28 cellular contexts compared by ENCODE assay signal in the genomic region with DNA sequence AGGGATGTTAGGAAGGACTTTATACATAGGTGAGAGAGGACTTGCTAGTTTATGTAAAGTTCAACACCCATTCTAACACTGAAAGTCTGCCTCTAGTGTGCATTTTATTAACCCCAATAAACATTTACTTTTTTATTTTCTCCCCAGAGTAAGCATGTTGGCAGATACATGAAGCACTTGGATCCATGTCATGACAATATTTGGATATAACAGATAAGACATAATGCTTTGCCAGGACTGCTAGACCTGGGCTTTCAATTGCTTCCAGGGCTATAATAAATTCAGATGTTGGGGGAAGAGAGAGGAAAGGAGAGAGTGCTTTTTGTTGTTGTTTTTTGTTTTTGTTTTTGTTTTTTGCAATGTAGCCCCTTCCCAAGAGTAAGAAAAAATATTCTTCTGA.
"Had no signal": no experiment of that assay in that cellular context is flagged by ENCODE, and none has a peak within 500 bp of the region (broad histone marks: within the 10 kb centered on the region; RNA-seq: fewer than 3 reads in every experiment).

No MANE protein-coding gene starts in this region.

- H3K9me3 ChIP-seq: colonic mucosa, gastrocnemius medialis had no signal

- H3K36me3 ChIP-seq: colonic mucosa, esophagus squamous epithelium, gastrocnemius medialis, heart left ventricle, left lung, lower lobe of right lung had no signal

- H3K27ac ChIP-seq: colonic mucosa, epithelial cell of prostate, esophagus squamous epithelium, gastrocnemius medialis, heart left ventricle, hepatocyte, left lung, lower lobe of right lung had no signal

- ATAC-seq: effector memory CD8-positive, alpha-beta T cell; esophagus mucosa; gastrocnemius medialis; heart left ventricle; left colon; left lung; left ventricle myocardium superior; lower lobe of right lung; mucosa of descending colon; naive thymus-derived CD8-positive, alpha-beta T cell had no signal

- H3K4me2 ChIP-seq: hepatocyte had no signal

- H3K79me2 ChIP-seq: hepatocyte had no signal

- H3K4me3 ChIP-seq: colonic mucosa, esophagus squamous epithelium, gastrocnemius medialis, heart left ventricle, hepatocyte, left lung, lower lobe of right lung, mucosa of descending colon had no signal

- H2AFZ ChIP-seq: hepatocyte had no signal

- DNase-seq: colonic mucosa; cortex of kidney; effector CD8-positive, alpha-beta T cell; effector memory CD8-positive, alpha-beta T cell; endodermal cell; erythroblast; esophagus squamous epithelium; foreskin fibroblast; foreskin melanocyte; gastrocnemius medialis; heart left ventricle; hypothalamus; immature natural killer cell; islet precursor cell; kidney; kidney glomerular epithelial cell; left colon; left lung; left ventricle myocardium superior; lower lobe of right lung; mesenchymal stem cell; mucosa of descending colon; naive B cell; naive thymus-derived CD8-positive, alpha-beta T cell had no signal

- FAIRE-seq: endometrium, kidney had no signal

- H3K4me1 ChIP-seq: colonic mucosa, esophagus squamous epithelium, gastrocnemius medialis, left lung, lower lobe of right lung had no signal

- H3K27me3 ChIP-seq: colonic mucosa, esophagus squamous epithelium, gastrocnemius medialis, heart left ventricle, hepatocyte, left lung had no signal
